ENCODE assay signal across 25 cellular contexts in genomic region chr22:45884201-45885067, GRCh38.
A peak's percentile ranks its signal among the peaks of the same experiment; 100 is the strongest.
DNase-seq lines count a peak whose midpoint lies in the region; ATAC-seq, FAIRE-seq and TF ChIP-seq lines count a peak whose summit lies in the region.
"Had no signal": no experiment of that assay in that cellular context is flagged by ENCODE, and none has a peak within 500 bp of the region (broad histone marks: within the 10 kb centered on the region; RNA-seq: fewer than 3 reads in every experiment).

No MANE protein-coding gene starts in this region.

- intact Hi-C loops in left ventricle myocardium inferior (cut with micrococcal nuclease), result no loop called here
- intact Hi-C loops in sigmoid colon (cut with DNase I), result no loop called here

- WGBS in sigmoid colon, 2 donors, result 64 to 79% methylated on average over 27 of the region's 27 CpGs

- ATAC-seq in SK-N-SH treated with all-trans-retinoic acid at 6 μM for 48 hours, result peak; percentile 10; the same call in 1 of the 3 replicates
- ATAC-seq: gastrocnemius medialis had no signal

- H3K4me1 ChIP-seq in left ventricle myocardium inferior (peaks cover 44% of the 10 kb centered on the region), sigmoid colon (peaks cover 0 to 9% (median 8%) of the 10 kb centered on the region in 4 donors)
- H3K4me1 ChIP-seq: Caco-2 had no signal

- peak overlapping the region; percentile 12 for H3K27ac ChIP-seq in left ventricle myocardium inferior (replicated peaks)
- no peak overlapping the region for H3K27ac ChIP-seq in sigmoid colon
- H3K27ac ChIP-seq: gastrocnemius medialis, stomach, upper lobe of left lung, VCaP had no signal

- no peak for FAIRE-seq in HTR-8/SVneo (lab: Jason Lieb, UNC)

- H3K27me3 ChIP-seq in left ventricle myocardium inferior (ENCODE audit: low read depth) (peaks cover 95% of the 10 kb centered on the region), sigmoid colon (peaks cover 6 to 81% (median 19%) of the 10 kb centered on the region in 3 donors)

- no peak overlapping the region for H3K4me3 ChIP-seq in left ventricle myocardium inferior
- no peak overlapping the region for H3K4me3 ChIP-seq in sigmoid colon
- H3K4me3 ChIP-seq: gastrocnemius medialis, stomach, upper lobe of left lung had no signal

- DNase-seq in DMS53 (lab: John Stamatoyannopoulos, UW), result peak; percentile 31
- no peak for DNase-seq in DMS53 treated with DMSO at 0.1 percent for 48 hours (lab: John Stamatoyannopoulos, UW; ENCODE audit: unreplicated experiment)
- peak; percentile 46 for DNase-seq in left ventricle myocardium inferior
- DNase-seq in sigmoid colon, result peak; percentile 58
- no peak for DNase-seq in stimulated activated CD4-positive, alpha-beta T cell treated with anti-CD3 and anti-CD28 coated beads, Interleukin-4, amount 100 ng/mL, for 1 hour
- DNase-seq in HTR-8/SVneo (ENCODE audit: insufficient read length, low spot score), result no peak
- DNase-seq in SIG-M5 treated with dmso at 0.1 percent for 504 hours (lab: John Stamatoyannopoulos, UW; ENCODE audit: unreplicated experiment), result no peak
- DNase-seq: 8988T; activated CD4-positive, alpha-beta T cell treated with anti-CD3 and anti-CD28 coated beads, Interleukin-2, amount 50 U/mL, for 48 hours; activated naive CD4-positive, alpha-beta T cell treated with Interleukin-2 at 50 U/mL for 16 hours; activated T-cell treated with anti-CD3 and anti-CD28 coated beads for 4 hours; amygdala; central memory CD4-positive, alpha-beta T cell; effector CD4-positive, alpha-beta T cell; NCI-H1417 treated with DMSO at 0.1 percent for 48 hours; NCI-H526; nephron progenitor cell; SHP77; stimulated activated CD4-positive, alpha-beta T cell treated with anti-CD3 and anti-CD28 coated beads, Interleukin-4, amount 100 ng/mL, for 4 hours; stomach had no signal

- H3K9me3 ChIP-seq in left ventricle myocardium inferior (replicated peaks) (no peaks in the 10 kb centered on the region), sigmoid colon (no peaks in the 10 kb centered on the region)
- H3K9me3 ChIP-seq: Caco-2, gastrocnemius medialis, stomach, upper lobe of left lung had no signal

- TF ChIP-seq CTCF in left ventricle myocardium inferior (IDR thresholded peaks at IDR 0.05; ENCODE audit: borderline replicate concordance) (no peak), sigmoid colon (IDR thresholded peaks at IDR 0.05) (no peak)

- H3K36me3 ChIP-seq in left ventricle myocardium inferior (no peaks in the 10 kb centered on the region), sigmoid colon (no peaks in the 10 kb centered on the region)
- H3K36me3 ChIP-seq: gastrocnemius medialis, stomach, upper lobe of left lung had no signal

- TF ChIP-seq EP300 in sigmoid colon (IDR thresholded peaks at IDR 0.05), result no peak

- no peak for TF ChIP-seq POLR2A in sigmoid colon (IDR thresholded peaks at IDR 0.05)

TF ChIP-seq in SK-N-SH treated with all-trans-retinoic acid at 6 μM for 48 hours, 23 proteins besides CTCF, POLR2A, EP300 and RAD21:
- no peak for TF ChIP-seq CSDC2 (CRISPR knock-in tag; IDR thresholded peaks at IDR 0.05)
- TF ChIP-seq ZFP3 (CRISPR knock-in tag; IDR thresholded peaks at IDR 0.05), result no peak
- no peak for TF ChIP-seq PATZ1 (CRISPR knock-in tag; IDR thresholded peaks at IDR 0.05; ENCODE audit: borderline replicate concordance)
- TF ChIP-seq ARNTL (CRISPR knock-in tag; IDR thresholded peaks at IDR 0.05; ENCODE audit: borderline replicate concordance, low read depth), result no peak
- no peak for TF ChIP-seq CREB5 (CRISPR knock-in tag; IDR thresholded peaks at IDR 0.05; ENCODE audit: low read depth)
- TF ChIP-seq ZNF70 (CRISPR knock-in tag; IDR thresholded peaks at IDR 0.05), result no peak
- TF ChIP-seq TOX (CRISPR knock-in tag; IDR thresholded peaks at IDR 0.05; ENCODE audit: borderline replicate concordance), result no peak
- no peak for TF ChIP-seq ZNF565 (CRISPR knock-in tag; conservative IDR thresholded peaks at IDR 0.05; ENCODE audit: low read depth)

Comparison
In these comparisons a context has a peak if more than half of its experiments do, and no peak if none do; other contexts are left out.
1. DNase-seq: peak in DMS53 (single experiment), left ventricle myocardium inferior (single experiment) and sigmoid colon (single experiment); none in DMS53 treated with DMSO at 0.1 percent for 48 hours (single experiment), stimulated activated CD4-positive, alpha-beta T cell treated with anti-CD3 and anti-CD28 coated beads, Interleukin-4, amount 100 ng/mL, for 1 hour (single experiment), HTR-8/SVneo (single experiment) and SIG-M5 treated with dmso at 0.1 percent for 504 hours (single experiment).